ENCODE assay signal across 22 cellular contexts in genomic region chr20:873875-874607, GRCh38. TPM values are rescaled to one million over a fixed set of nuclear protein-coding genes. Genes with fewer than 3 reads are reported as not detected.
DNase-seq lines count a peak whose midpoint lies in the region; ATAC-seq and TF ChIP-seq lines count a peak whose summit lies in the region.
"Had no signal": no experiment of that assay in that cellular context is flagged by ENCODE, and none has a peak within 500 bp of the region (broad histone marks: within the 10 kb centered on the region; RNA-seq: fewer than 3 reads in every experiment).

No MANE protein-coding gene starts in this region.

- H3K27ac Mint-ChIP-seq in activated naive CD4-positive, alpha-beta T cell treated with anti-CD3 and anti-CD28 coated beads, Interleukin-2, amount 50 U/mL, for 24 hours = peak overlapping the region; percentile 1
- no peak overlapping the region for H3K27ac Mint-ChIP-seq in activated naive CD4-positive, alpha-beta T cell treated with anti-CD3 and anti-CD28 coated beads, Interleukin-2, amount 10 ng/mL, durations not matched to agents 7 days and 5 days
- H3K27ac Mint-ChIP-seq in glutamatergic neuron (ENCODE audit: unreplicated experiment) = peak overlapping the region; percentile 67
- H3K27ac Mint-ChIP-seq in stimulated activated naive CD8-positive, alpha-beta T cell treated with anti-CD3 and anti-CD28 coated beads, Interleukin-15, Interleukin-2, amounts not matched to agents 100 ng/mL and 50 ng/mL, for 24 hours = peak overlapping the region; percentile 51
- H3K27ac Mint-ChIP-seq: CD4-positive, alpha-beta T cell had no signal

- CTCF ChIA-PET in activated naive CD4-positive, alpha-beta T cell treated with anti-CD3 and anti-CD28 coated beads, Interleukin-2, amount 10 ng/mL, durations not matched to agents 7 days and 5 days (lab: Charles Lee) = no interaction called here

- peaks cover 2% of the 10 kb centered on the region for H3K36me3 Mint-ChIP-seq in activated naive CD4-positive, alpha-beta T cell treated with anti-CD3 and anti-CD28 coated beads, Interleukin-2, amount 50 U/mL, for 24 hours
- H3K36me3 Mint-ChIP-seq in activated naive CD4-positive, alpha-beta T cell treated with anti-CD3 and anti-CD28 coated beads, Interleukin-2, amount 10 ng/mL, durations not matched to agents 7 days and 5 days = no peaks in the 10 kb centered on the region
- no peaks in the 10 kb centered on the region for H3K36me3 Mint-ChIP-seq in glutamatergic neuron (ENCODE audit: unreplicated experiment)
- no peaks in the 10 kb centered on the region for H3K36me3 Mint-ChIP-seq in stimulated activated naive CD8-positive, alpha-beta T cell treated with anti-CD3 and anti-CD28 coated beads, Interleukin-15, Interleukin-2, amounts not matched to agents 100 ng/mL and 50 ng/mL, for 24 hours (ENCODE audit: low read depth)

- no peaks in the 10 kb centered on the region for H3K9me3 Mint-ChIP-seq in activated naive CD4-positive, alpha-beta T cell treated with anti-CD3 and anti-CD28 coated beads, Interleukin-2, amount 50 U/mL, for 24 hours
- H3K9me3 Mint-ChIP-seq in activated naive CD4-positive, alpha-beta T cell treated with anti-CD3 and anti-CD28 coated beads, Interleukin-2, amount 10 ng/mL, durations not matched to agents 7 days and 5 days = no peaks in the 10 kb centered on the region
- H3K9me3 Mint-ChIP-seq in glutamatergic neuron (ENCODE audit: unreplicated experiment) = peaks cover 7% of the 10 kb centered on the region
- H3K9me3 Mint-ChIP-seq in stimulated activated naive CD8-positive, alpha-beta T cell treated with anti-CD3 and anti-CD28 coated beads, Interleukin-15, Interleukin-2, amounts not matched to agents 100 ng/mL and 50 ng/mL, for 24 hours = no peaks in the 10 kb centered on the region
- H3K9me3 Mint-ChIP-seq: CD4-positive, alpha-beta T cell had no signal

- H3K4me3 Mint-ChIP-seq in activated naive CD4-positive, alpha-beta T cell treated with anti-CD3 and anti-CD28 coated beads, Interleukin-2, amount 50 U/mL, for 24 hours = no peak overlapping the region
- no peak overlapping the region for H3K4me3 Mint-ChIP-seq in activated naive CD4-positive, alpha-beta T cell treated with anti-CD3 and anti-CD28 coated beads, Interleukin-2, amount 10 ng/mL, durations not matched to agents 7 days and 5 days
- H3K4me3 Mint-ChIP-seq in glutamatergic neuron (ENCODE audit: unreplicated experiment) = peak overlapping the region; percentile 60
- H3K4me3 Mint-ChIP-seq in stimulated activated naive CD8-positive, alpha-beta T cell treated with anti-CD3 and anti-CD28 coated beads, Interleukin-15, Interleukin-2, amounts not matched to agents 100 ng/mL and 50 ng/mL, for 24 hours = no peak overlapping the region
- H3K4me3 Mint-ChIP-seq: CD4-positive, alpha-beta T cell had no signal

- DNase-seq in activated naive CD4-positive, alpha-beta T cell treated with anti-CD3 and anti-CD28 coated beads, Interleukin-2, amount 10 ng/mL, durations not matched to agents 7 days and 5 days = no peak
- DNase-seq in glutamatergic neuron = no peak
- no peak for DNase-seq in NCI-H2029 treated with DMSO at 0.1 percent for 48 hours (lab: John Stamatoyannopoulos, UW)
- no peak for DNase-seq in activated CD8-positive, alpha-beta memory T cell treated with anti-CD3 and anti-CD28 coated beads, Interleukin-2, amount 50 U/mL, for 4 hours
- DNase-seq: CD4-positive, alpha-beta T cell; DMS153; GF-D8; HCEC 1CT; Kasumi-1; MG63; NCI-H1048; NCI-H1436; NCI-H2029; NCI-H2171 treated with DMSO at 0.1 percent for 48 hours; NCI-H510A; RPMI8226; SHP77 treated with DMSO at 0.1 percent for 48 hours had no signal

- ATAC-seq in HG02798 (IDR thresholded peaks at IDR 0.05; ENCODE audit: poor library complexity, unreplicated experiment) (peak; percentile 43), HG03095 (IDR thresholded peaks at IDR 0.05; ENCODE audit: unreplicated experiment) (no peak)

- H3K4me1 Mint-ChIP-seq in activated naive CD4-positive, alpha-beta T cell treated with anti-CD3 and anti-CD28 coated beads, Interleukin-2, amount 50 U/mL, for 24 hours = peaks cover 6% of the 10 kb centered on the region
- peaks cover 7% of the 10 kb centered on the region for H3K4me1 Mint-ChIP-seq in activated naive CD4-positive, alpha-beta T cell treated with anti-CD3 and anti-CD28 coated beads, Interleukin-2, amount 10 ng/mL, durations not matched to agents 7 days and 5 days
- peaks cover 17% of the 10 kb centered on the region for H3K4me1 Mint-ChIP-seq in glutamatergic neuron (ENCODE audit: low read depth, unreplicated experiment)
- no peaks in the 10 kb centered on the region for H3K4me1 Mint-ChIP-seq in stimulated activated naive CD8-positive, alpha-beta T cell treated with anti-CD3 and anti-CD28 coated beads, Interleukin-15, Interleukin-2, amounts not matched to agents 100 ng/mL and 50 ng/mL, for 24 hours (ENCODE audit: low read depth)

- TF ChIP-seq CTCF in glutamatergic neuron (IDR thresholded peaks at IDR 0.05; ENCODE audit: partially characterized antibody, unreplicated experiment) = no peak

- no peaks in the 10 kb centered on the region for H3K27me3 Mint-ChIP-seq in activated naive CD4-positive, alpha-beta T cell treated with anti-CD3 and anti-CD28 coated beads, Interleukin-2, amount 50 U/mL, for 24 hours
- H3K27me3 Mint-ChIP-seq in activated naive CD4-positive, alpha-beta T cell treated with anti-CD3 and anti-CD28 coated beads, Interleukin-2, amount 10 ng/mL, durations not matched to agents 7 days and 5 days = peaks cover 38% of the 10 kb centered on the region
- H3K27me3 Mint-ChIP-seq in glutamatergic neuron (ENCODE audit: unreplicated experiment) = peaks cover 5% of the 10 kb centered on the region
- H3K27me3 Mint-ChIP-seq in stimulated activated naive CD8-positive, alpha-beta T cell treated with anti-CD3 and anti-CD28 coated beads, Interleukin-15, Interleukin-2, amounts not matched to agents 100 ng/mL and 50 ng/mL, for 24 hours = peaks cover 3% of the 10 kb centered on the region

RNA-seq across cellular contexts. Expression of gene FAM110A, which starts 40.5 kb away (rescaled TPM):
- total RNA-seq in glutamatergic neuron (ENCODE audit: unreplicated experiment) = 152 TPM

RNA-seq across cellular contexts. Expression of gene ANGPT4, which starts 42.1 kb away (rescaled TPM):
- total RNA-seq in glutamatergic neuron (ENCODE audit: unreplicated experiment) = 0.22 TPM
- total RNA-seq: Caco-2; CD4-positive, alpha-beta T cell had no signal
